ENCODE assay signal across 11 cellular contexts in genomic region chr7:23759556-23760391, GRCh38. TPM values are rescaled to one million over a fixed set of nuclear protein-coding genes. Genes with fewer than 3 reads are reported as not detected.
DNase-seq lines count a peak whose midpoint lies in the region; ATAC-seq, FAIRE-seq and TF ChIP-seq lines count a peak whose summit lies in the region.
"Had no signal": no experiment of that assay in that cellular context is flagged by ENCODE, and none has a peak within 500 bp of the region (broad histone marks: within the 10 kb centered on the region; RNA-seq: fewer than 3 reads in every experiment).

No MANE protein-coding gene starts in this region.

- H3K9me3 ChIP-seq in mammary epithelial cell (replicated peaks; ENCODE audit: insufficient read depth, low read length) (no peaks in the 10 kb centered on the region), pancreas (no peaks in the 10 kb centered on the region)

- H4K20me1 ChIP-seq in mammary epithelial cell (ENCODE audit: insufficient read depth, low read length): no peaks in the 10 kb centered on the region

- peaks cover 8% of the 10 kb centered on the region for H3K27me3 ChIP-seq in mammary epithelial cell (ENCODE audit: insufficient read depth, low read length)
- H3K27me3 ChIP-seq in pancreas: no peaks in the 10 kb centered on the region

- no peaks in the 10 kb centered on the region for H3K79me2 ChIP-seq in mammary epithelial cell (ENCODE audit: insufficient read depth, low read length)

- H3K4me2 ChIP-seq in mammary epithelial cell (ENCODE audit: insufficient read depth, low read depth, low read length): peak overlapping the region; percentile 1

- no peak overlapping the region for H2AFZ ChIP-seq in mammary epithelial cell (ENCODE audit: low read depth, low read length)

- no TSS peak for BruUV-seq in mammary epithelial cell (replicated peaks; lab: Mats Ljungman, UMichigan)

- dilution Hi-C loops in mammary epithelial cell (cut with HindIII; ENCODE audit: low sequenced_read_pairs): no loop called here

- peaks cover 11% of the 10 kb centered on the region for H3K4me1 ChIP-seq in mammary epithelial cell (ENCODE audit: insufficient read depth, low read length)
- H3K4me1 ChIP-seq in pancreas: peaks cover 10 to 19% (median 18%) of the 10 kb centered on the region in 3 donors

- intact Hi-C loops in mammary epithelial cell (cut with micrococcal nuclease): loop anchor here (5.0 kb wide), 1 partner anchor 47 kb away; the partner anchor contains the start of gene STK31
- intact Hi-C loops in pancreas (cut with DNase I): no loop called here
- intact Hi-C loops in Right ventricle myocardium inferior (cut with DNase I): no loop called here

- no peak for FAIRE-seq in pancreas (lab: Jason Lieb, UNC)
- FAIRE-seq: GM19239 had no signal

- peak; percentile 76 for DNase-seq in ELR (ENCODE audit: low read depth)
- peak; percentile 52 to 78 for DNase-seq in NCI-H2081 (lab: John Stamatoyannopoulos, UW)
- DNase-seq in mammary epithelial cell: peak; percentile 85
- peak in 3 of 6 donors; percentile 24 to 52 (median 32) for DNase-seq in pancreas
- DNase-seq in effector CD4-positive, alpha-beta T cell: no peak
- DNase-seq in Right ventricle myocardium inferior (ENCODE audit: missing footprints): no peak
- DNase-seq in NOMO-1 treated with dmso at 0.1 percent for 144 hours (lab: John Stamatoyannopoulos, UW; ENCODE audit: unreplicated experiment): no peak
- DNase-seq: activated naive CD4-positive, alpha-beta T cell treated with anti-CD3 and anti-CD28 coated beads, Interleukin-2, amount 10 ng/mL, durations not matched to agents 7 days and 5 days; NCI-H345 had no signal

- H3K36me3 ChIP-seq in mammary epithelial cell (ENCODE audit: insufficient read depth, low read length) (no peaks in the 10 kb centered on the region), pancreas (no peaks in the 10 kb centered on the region)

- H3K4me3 ChIP-seq in mammary epithelial cell (replicated peaks in 1 of 3; ENCODE audit: insufficient read depth in 1 of 3, low read depth in 2 of 3, low read length in 3 of 3): no peak overlapping the region
- H3K4me3 ChIP-seq in pancreas: no peak overlapping the region

- TF ChIP-seq CTCF in mammary epithelial cell (conservative IDR thresholded peaks at IDR 0.05 in 1 of 2, IDR thresholded peaks at IDR 0.05 in 1 of 2; ENCODE audit: extremely low read depth in 1 of 2, insufficient read depth in 1 of 2, low read depth in 1 of 2, low read length in 2 of 2) (no peak), pancreas (IDR thresholded peaks at IDR 0.05) (no peak)

- H3K9ac ChIP-seq in mammary epithelial cell (ENCODE audit: insufficient read depth, low read length): no peak overlapping the region

- peak; percentile 92 to 99 (median 97) for ATAC-seq in pancreas
- no peak for ATAC-seq in HG03432 (IDR thresholded peaks at IDR 0.05; ENCODE audit: unreplicated experiment)
- no peak for ATAC-seq in Right ventricle myocardium inferior

- H3K27ac ChIP-seq in mammary epithelial cell (ENCODE audit: insufficient read depth, low read depth, low read length): no peak overlapping the region
- peak overlapping the region in 3 of 4 donors; percentile 35 to 83 (median 69) for H3K27ac ChIP-seq in pancreas

- CTCF ChIA-PET in mammary epithelial cell (lab: Charles Lee; ENCODE audit: low non-redundant PET): no interaction called here

- in situ Hi-C loops in mammary epithelial cell (cut with MboI; ENCODE audit: low sequenced_read_pairs in 2 of 2): no loop called here

RNA-seq across cellular contexts. Expression of gene STK31, which starts 49.8 kb away (rescaled TPM):
- total RNA-seq in mammary epithelial cell (under 1 TPM in 1 of 2 donors, not detected in 1; under 0.01 TPM), pancreas (under 1 TPM; 0.28 to 0.81 (median 0.68) TPM), Right ventricle myocardium inferior (0.46 TPM)
- polyA plus RNA-seq in mammary epithelial cell (not detected), pancreas (1 to 10 TPM in 1 of 2 donors, under 1 TPM in 1; 0.95 to 1.2 TPM)
- polyA minus RNA-seq in mammary epithelial cell: not detected

Comparison
In these comparisons a context has a peak if more than half of its experiments do, and no peak if none do; other contexts are left out.
1. DNase-seq: peak in ELR (single experiment), NCI-H2081 (2 of 2) and mammary epithelial cell (single experiment); none in effector CD4-positive, alpha-beta T cell (single experiment), Right ventricle myocardium inferior (single experiment) and NOMO-1 treated with dmso at 0.1 percent for 144 hours (single experiment).
2. ATAC-seq: peak in pancreas (4 of 4); none in HG03432 (single experiment) and Right ventricle myocardium inferior (single experiment).